In the genomic region with DNA sequence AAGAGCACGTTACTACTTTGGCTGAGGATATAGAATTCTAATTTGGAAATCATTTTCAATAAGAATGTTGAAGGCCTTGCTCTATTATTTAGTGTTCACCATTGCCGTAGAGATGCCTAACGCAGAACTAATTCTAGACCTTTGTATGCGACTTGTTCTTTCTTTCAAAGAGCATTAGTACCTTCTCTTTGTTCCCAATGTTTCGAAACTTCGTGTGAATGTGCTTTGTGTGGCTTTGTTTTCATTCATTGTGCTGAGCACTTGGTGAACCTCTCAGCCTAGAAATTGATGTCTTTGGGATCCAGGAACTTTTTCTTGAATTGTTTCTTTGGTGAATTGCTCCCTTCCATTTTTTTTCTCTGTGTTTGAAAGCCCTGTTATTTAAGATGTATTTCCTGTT, we compare ENCODE assay signal across 30 cellular contexts.
"Had no signal": no experiment of that assay in that cellular context is flagged by ENCODE, and none has a peak within 500 bp of the region (broad histone marks: within the 10 kb centered on the region; RNA-seq: fewer than 3 reads in every experiment).

No MANE protein-coding gene starts in this region.

- H3K27me3 ChIP-seq: ascending aorta, breast epithelium, cardiac muscle cell, colonic mucosa, gastroesophageal sphincter had no signal

- FAIRE-seq: endometrium, endothelial cell of umbilical vein had no signal

- H3K27ac ChIP-seq: ascending aorta, breast epithelium, cardiac muscle cell, colonic mucosa, epithelial cell of prostate, esophagus squamous epithelium, gastroesophageal sphincter had no signal

- H3K4me3 ChIP-seq: ascending aorta, breast epithelium, cardiac muscle cell, colonic mucosa, esophagus squamous epithelium, gastroesophageal sphincter had no signal

- ATAC-seq: activated CD4-positive, alpha-beta T cell treated with anti-CD3 and anti-CD28 coated beads for 36 hours; activated CD8-positive, alpha-beta memory T cell treated with anti-CD3 and anti-CD28 coated beads, Interleukin-2, amount 10 ng/mL, durations not matched to agents 7 days and 5 days; activated CD8-positive, alpha-beta T cell treated with anti-CD3 and anti-CD28 coated beads, Interleukin-2, amount 10 ng/mL, durations not matched to agents 7 days and 5 days; activated naive CD4-positive, alpha-beta T cell treated with anti-CD3 and anti-CD28 coated beads, Interleukin-2, amount 50 U/mL, for 72 hours; activated T-cell treated with anti-CD3 and anti-CD28 coated beads, Interleukin-2, amount 50 U/mL, for 72 hours; gastroesophageal sphincter had no signal

- H3K36me3 ChIP-seq: ascending aorta, breast epithelium, cardiac muscle cell, colonic mucosa, esophagus squamous epithelium, gastroesophageal sphincter had no signal

- H3K9me3 ChIP-seq: ascending aorta, breast epithelium, colonic mucosa, esophagus squamous epithelium, gastroesophageal sphincter had no signal

- DNase-seq: activated CD4-positive, alpha-beta memory T cell treated with anti-CD3 and anti-CD28 coated beads for 36 hours; activated CD4-positive, alpha-beta T cell treated with anti-CD3 and anti-CD28 coated beads for 36 hours; activated CD4-positive, alpha-beta T cell treated with anti-CD3 and anti-CD28 coated beads, Interleukin-2, amount 10 ng/mL, durations not matched to agents 24 days and 14 days; activated CD4-positive, CD25-positive, alpha-beta regulatory T cell; activated CD4-positive, CD25-positive, alpha-beta regulatory T cell treated with anti-CD3 and anti-CD28 coated beads, Interleukin-2, amount 50 U/mL, for 72 hours; activated CD8-positive, alpha-beta memory T cell treated with anti-CD3 and anti-CD28 coated beads, Interleukin-2, amount 10 ng/mL, durations not matched to agents 7 days and 5 days; activated CD8-positive, alpha-beta memory T cell treated with anti-CD3 and anti-CD28 coated beads, Interleukin-2, amount 50 U/mL, for 48 hours; activated CD8-positive, alpha-beta T cell treated with anti-CD3 and anti-CD28 coated beads, Interleukin-2, amount 10 ng/mL, durations not matched to agents 7 days and 5 days; activated gamma-delta T cell; activated naive CD4-positive, alpha-beta T cell; activated naive CD4-positive, alpha-beta T cell treated with anti-CD3 and anti-CD28 coated beads, Interleukin-2, amount 10 ng/mL, durations not matched to agents 7 days and 5 days; activated naive CD8-positive, alpha-beta T cell treated with anti-CD3 and anti-CD28 coated beads, Interleukin-2, amount 10 ng/mL, durations not matched to agents 7 days and 5 days; activated T-cell treated with anti-CD3 and anti-CD28 coated beads for 4 hours; activated T-cell treated with anti-CD3 and anti-CD28 coated beads, Interleukin-2, amount 50 U/mL, for 24 hours; activated T-cell treated with anti-CD3 and anti-CD28 coated beads, Interleukin-2, amount 50 U/mL, for 72 hours; central memory CD4-positive, alpha-beta T cell; cerebellar nuclear complex; colonic mucosa; effector CD8-positive, alpha-beta T cell; esophagus squamous epithelium; foreskin melanocyte; T-helper 2 cell had no signal

- H3K4me1 ChIP-seq: ascending aorta, breast epithelium, colonic mucosa, esophagus squamous epithelium, gastroesophageal sphincter had no signal
